In the genomic region with DNA sequence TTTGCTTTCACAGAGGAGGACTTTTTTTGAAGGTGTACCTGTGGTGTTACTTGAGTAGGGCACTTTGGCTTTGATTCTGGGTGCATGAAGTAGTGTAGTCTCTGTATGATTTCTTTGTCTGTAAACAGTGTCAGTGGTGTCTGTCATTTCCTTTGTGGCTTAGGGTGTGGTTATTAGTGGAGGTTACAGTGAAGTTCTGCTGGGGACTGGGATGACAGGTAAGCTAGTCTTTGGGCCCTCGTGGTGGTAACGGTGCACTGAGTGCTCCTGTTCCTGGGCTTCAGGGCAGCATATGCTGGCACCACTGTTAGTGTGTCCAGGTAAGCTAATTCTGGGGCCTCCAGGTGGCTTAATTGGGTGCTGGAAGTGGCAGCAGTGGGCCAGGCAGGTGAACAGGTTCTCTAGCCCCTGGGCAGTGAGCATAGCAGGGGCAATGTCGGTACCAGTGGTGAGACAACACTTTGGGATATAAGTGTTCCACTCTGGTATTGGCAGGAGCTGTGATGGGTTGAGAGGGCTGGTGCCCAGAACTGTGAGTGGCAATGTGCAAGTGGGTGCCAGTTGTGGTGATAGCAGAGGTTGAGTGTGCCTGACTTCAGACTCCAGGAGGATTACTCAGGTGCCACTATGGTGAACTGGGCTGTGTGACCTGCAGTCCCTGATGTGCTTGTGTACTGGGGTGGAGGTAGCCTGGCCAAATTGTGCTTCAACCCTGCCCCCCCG, we compare ENCODE assay signal across 16 cellular contexts. TPM values are rescaled to one million over a fixed set of nuclear protein-coding genes. Genes with fewer than 3 reads are reported as not detected.
DNase-seq lines count a peak whose midpoint lies in the region; ATAC-seq and TF ChIP-seq lines count a peak whose summit lies in the region.
"Had no signal": no experiment of that assay in that cellular context is flagged by ENCODE, and none has a peak within 500 bp of the region (broad histone marks: within the 10 kb centered on the region; RNA-seq: fewer than 3 reads in every experiment).

No MANE protein-coding gene starts in this region.

- H3K27me3 ChIP-seq in PC-3 (ENCODE audit: low read length): no peaks in the 10 kb centered on the region

- H3K27ac Mint-ChIP-seq in activated CD4-positive, alpha-beta T cell treated with anti-CD3 and anti-CD28 coated beads for 36 hours: peak overlapping the region; percentile 72
- no peak overlapping the region for H3K27ac Mint-ChIP-seq in activated T-helper 1 cell treated with anti-CD3 and anti-CD28 coated beads, Interleukin-12 subunit alpha, Interleukin-12 subunit beta, Interleukin-2, Interleukin-4 antibody, amounts not matched to agents 30 ng/mL and 10 ng/mL and 1 ng/mL, durations not matched to agents 14 hours and 24 hours and 36 hours
- peak overlapping the region in 2 of 6 donors; percentile 15 to 82 for H3K27ac Mint-ChIP-seq in naive B cell
- no peak overlapping the region for H3K27ac Mint-ChIP-seq in mesothelial cell of epicardium
- H3K27ac Mint-ChIP-seq: type B pancreatic cell had no signal

- H3K4me3 Mint-ChIP-seq in activated CD4-positive, alpha-beta T cell treated with anti-CD3 and anti-CD28 coated beads for 36 hours: peak overlapping the region; percentile 43
- peak overlapping the region; percentile 20 for H3K4me3 Mint-ChIP-seq in activated T-helper 1 cell treated with anti-CD3 and anti-CD28 coated beads, Interleukin-12 subunit alpha, Interleukin-12 subunit beta, Interleukin-2, Interleukin-4 antibody, amounts not matched to agents 30 ng/mL and 10 ng/mL and 1 ng/mL, durations not matched to agents 14 hours and 24 hours and 36 hours
- H3K4me3 Mint-ChIP-seq in naive B cell: peak overlapping the region in 5 of 8 donors; percentile 40 to 56 (median 49)
- H3K4me3 Mint-ChIP-seq in mesothelial cell of epicardium: no peak overlapping the region
- H3K4me3 Mint-ChIP-seq: type B pancreatic cell had no signal

- H3K4me1 ChIP-seq in PC-3 (ENCODE audit: insufficient read depth, low read length): peaks cover 46% of the 10 kb centered on the region
- H3K4me1 ChIP-seq: lower lobe of right lung had no signal

- POLR2A ChIA-PET in activated CD4-positive, alpha-beta T cell treated with anti-CD3 and anti-CD28 coated beads for 36 hours (lab: Charles Lee): no interaction called here
- POLR2A ChIA-PET in PC-3 (lab: Charles Lee; ENCODE audit: unreplicated experiment): interaction anchor here (0.6 kb wide), 1 partner anchor 17 kb away, joined by 3 read pairs; no protein-coding TSS in a partner anchor

- no peak overlapping the region for H2AFZ ChIP-seq in PC-3 (ENCODE audit: low read length)

- H4K20me1 ChIP-seq in PC-3 (ENCODE audit: low read length): no peaks in the 10 kb centered on the region

- no peak overlapping the region for H3K4me3 ChIP-seq in PC-3 (ENCODE audit: low read length)
- H3K4me3 ChIP-seq: lower lobe of right lung, smooth muscle cell had no signal

- peak overlapping the region; percentile 47 for H3K27ac ChIP-seq in PC-3 (ENCODE audit: low read length)
- H3K27ac ChIP-seq: lower lobe of right lung had no signal

- no TSS peak for BruUV-seq in PC-3 (replicated peaks; lab: Mats Ljungman, UMichigan)

- H3K9ac ChIP-seq in PC-3 (ENCODE audit: low read length): no peak overlapping the region

- no peaks in the 10 kb centered on the region for H3K9me3 ChIP-seq in PC-3 (ENCODE audit: low read length)
- H3K9me3 ChIP-seq: lower lobe of right lung had no signal

- peaks cover 66% of the 10 kb centered on the region for H3K4me1 Mint-ChIP-seq in activated CD4-positive, alpha-beta T cell treated with anti-CD3 and anti-CD28 coated beads for 36 hours
- H3K4me1 Mint-ChIP-seq in activated T-helper 1 cell treated with anti-CD3 and anti-CD28 coated beads, Interleukin-12 subunit alpha, Interleukin-12 subunit beta, Interleukin-2, Interleukin-4 antibody, amounts not matched to agents 30 ng/mL and 10 ng/mL and 1 ng/mL, durations not matched to agents 14 hours and 24 hours and 36 hours (ENCODE audit: low read depth): peaks cover 34% of the 10 kb centered on the region
- H3K4me1 Mint-ChIP-seq in naive B cell: peaks cover 0 to 8% (median 7%) of the 10 kb centered on the region in 3 donors
- H3K4me1 Mint-ChIP-seq in mesothelial cell of epicardium: no peaks in the 10 kb centered on the region

- peak overlapping the region; percentile 33 for H3K4me2 ChIP-seq in PC-3 (ENCODE audit: low read length)
- H3K4me2 ChIP-seq: smooth muscle cell had no signal

- H3K27me3 Mint-ChIP-seq in activated CD4-positive, alpha-beta T cell treated with anti-CD3 and anti-CD28 coated beads for 36 hours: no peaks in the 10 kb centered on the region
- H3K27me3 Mint-ChIP-seq in activated T-helper 1 cell treated with anti-CD3 and anti-CD28 coated beads, Interleukin-12 subunit alpha, Interleukin-12 subunit beta, Interleukin-2, Interleukin-4 antibody, amounts not matched to agents 30 ng/mL and 10 ng/mL and 1 ng/mL, durations not matched to agents 14 hours and 24 hours and 36 hours (ENCODE audit: insufficient read depth): peaks cover 3% of the 10 kb centered on the region
- peaks cover 0 to 26% (median 4%) of the 10 kb centered on the region in 3 donors for H3K27me3 Mint-ChIP-seq in naive B cell
- no peaks in the 10 kb centered on the region for H3K27me3 Mint-ChIP-seq in mesothelial cell of epicardium (ENCODE audit: low read depth)
- H3K27me3 Mint-ChIP-seq: type B pancreatic cell had no signal

- CTCF ChIA-PET in activated CD4-positive, alpha-beta T cell treated with anti-CD3 and anti-CD28 coated beads for 36 hours (lab: Charles Lee): interaction anchor here (0.7 to 1.2 kb wide), 2 partner anchors 15 to 52 kb away, joined by 3 to 4 read pairs; no protein-coding TSS in a partner anchor
- CTCF ChIA-PET in PC-3 (lab: Charles Lee): no interaction called here

- peak; percentile 73 for ATAC-seq in activated CD4-positive, alpha-beta T cell treated with anti-CD3 and anti-CD28 coated beads for 36 hours
- ATAC-seq in PC-3 (peak; percentile 85), naive B cell (ENCODE audit: low read depth in 2 of 2) (peak; percentile 44 to 62), HG03521 (IDR thresholded peaks at IDR 0.05; ENCODE audit: unreplicated experiment) (no peak)
- ATAC-seq: lower lobe of right lung had no signal

- H3K9me2 ChIP-seq in PC-3 (replicated peaks; ENCODE audit: low read length): no peaks in the 10 kb centered on the region

- TF ChIP-seq CTCF in PC-3 (conservative IDR thresholded peaks at IDR 0.05; ENCODE audit: low read depth, low read length): no peak
- no peak for TF ChIP-seq CTCF in mesothelial cell of epicardium (IDR thresholded peaks at IDR 0.05; ENCODE audit: unreplicated experiment)

- H3K79me2 ChIP-seq in PC-3 (ENCODE audit: low read length): no peaks in the 10 kb centered on the region

- H3K36me3 Mint-ChIP-seq in activated CD4-positive, alpha-beta T cell treated with anti-CD3 and anti-CD28 coated beads for 36 hours (ENCODE audit: low read depth): no peaks in the 10 kb centered on the region
- peaks cover 2% of the 10 kb centered on the region for H3K36me3 Mint-ChIP-seq in activated T-helper 1 cell treated with anti-CD3 and anti-CD28 coated beads, Interleukin-12 subunit alpha, Interleukin-12 subunit beta, Interleukin-2, Interleukin-4 antibody, amounts not matched to agents 30 ng/mL and 10 ng/mL and 1 ng/mL, durations not matched to agents 14 hours and 24 hours and 36 hours (ENCODE audit: low read depth)
- no peaks in the 10 kb centered on the region for H3K36me3 Mint-ChIP-seq in naive B cell
- H3K36me3 Mint-ChIP-seq in mesothelial cell of epicardium: no peaks in the 10 kb centered on the region
- H3K36me3 Mint-ChIP-seq: type B pancreatic cell had no signal

- H3K36me3 ChIP-seq in PC-3 (ENCODE audit: low read depth, low read length): no peaks in the 10 kb centered on the region
- H3K36me3 ChIP-seq: lower lobe of right lung had no signal

- peaks cover 6% of the 10 kb centered on the region for H3K9me3 Mint-ChIP-seq in activated CD4-positive, alpha-beta T cell treated with anti-CD3 and anti-CD28 coated beads for 36 hours (ENCODE audit: low read depth)
- H3K9me3 Mint-ChIP-seq in activated T-helper 1 cell treated with anti-CD3 and anti-CD28 coated beads, Interleukin-12 subunit alpha, Interleukin-12 subunit beta, Interleukin-2, Interleukin-4 antibody, amounts not matched to agents 30 ng/mL and 10 ng/mL and 1 ng/mL, durations not matched to agents 14 hours and 24 hours and 36 hours: no peaks in the 10 kb centered on the region
- H3K9me3 Mint-ChIP-seq in naive B cell (peaks cover 0 to 9% (median 7%) of the 10 kb centered on the region in 7 donors), mesothelial cell of epicardium (peaks cover 21% of the 10 kb centered on the region)
- H3K9me3 Mint-ChIP-seq: type B pancreatic cell had no signal

- no peaks in the 10 kb centered on the region for H3F3A ChIP-seq in PC-3 (ENCODE audit: low read length, unreplicated experiment)

- peak; percentile 34 for DNase-seq in activated CD4-positive, alpha-beta T cell treated with anti-CD3 and anti-CD28 coated beads for 36 hours
- no peak for DNase-seq in activated CD4-positive, alpha-beta T cell treated with anti-CD3 and anti-CD28 coated beads, Interleukin-2, amount 50 U/mL, for 4 hours
- DNase-seq in PC-3 (peak; percentile 63), naive B cell (no peak), ecto neural progenitor cell (ENCODE audit: low spot score) (no peak), mesothelial cell of epicardium (ENCODE audit: low spot score in 2 of 2, unreplicated experiment in 2 of 2) (no peak)
- DNase-seq in activated T-helper 1 cell treated with anti-CD3 and anti-CD28 coated beads, Interleukin-12 subunit alpha, Interleukin-12 subunit beta, Interleukin-2, Interleukin-4 antibody, amounts not matched to agents 30 ng/mL and 10 ng/mL and 1 ng/mL, durations not matched to agents 14 hours and 24 hours and 36 hours (ENCODE audit: low spot score): peak; percentile 18
- DNase-seq: hypothalamus, IMR-90, lower lobe of right lung, NCI-H1436, RPMI8226 had no signal

- intact Hi-C loops in activated CD4-positive, alpha-beta T cell treated with anti-CD3 and anti-CD28 coated beads for 36 hours (cut with DNase I, micrococcal nuclease): no loop called here
- intact Hi-C loops in PC-3 (cut with micrococcal nuclease): no loop called here
- intact Hi-C loops in activated T-helper 1 cell treated with anti-CD3 and anti-CD28 coated beads, Interleukin-12 subunit alpha, Interleukin-12 subunit beta, Interleukin-2, Interleukin-4 antibody, amounts not matched to agents 30 ng/mL and 10 ng/mL and 1 ng/mL, durations not matched to agents 14 hours and 24 hours and 36 hours (cut with micrococcal nuclease): no loop called here

RNA-seq across cellular contexts. Expression of gene VSIG1, which starts 26.0 kb away (rescaled TPM):
- total RNA-seq in activated CD4-positive, alpha-beta T cell treated with anti-CD3 and anti-CD28 coated beads for 36 hours: 1 to 10 TPM in 1 of 2 experiments, under 1 TPM in 1; 0.75 to 2.1 TPM
- total RNA-seq in PC-3 (2014; rRNA removed) (0.84 and 4.8 TPM in 2 replicates), mesothelial cell of epicardium (0.23 to 0.54 TPM (median 0.24 TPM) in 3 replicates)
- total RNA-seq in activated T-helper 1 cell treated with anti-CD3 and anti-CD28 coated beads, Interleukin-12 subunit alpha, Interleukin-12 subunit beta, Interleukin-2, Interleukin-4 antibody, amounts not matched to agents 30 ng/mL and 10 ng/mL and 1 ng/mL, durations not matched to agents 14 hours and 24 hours and 36 hours: 0.73 TPM in 1 of 2 replicates, not detected in the other
- polyA plus RNA-seq in naive B cell (ENCODE audit: low read depth in 6 of 6): under 1 TPM in 5 of 6 donors, not detected in 1; 0.09 to 0.80 (median 0.38) TPM
- total RNA-seq: IMR-90, NCI-H460 had no signal
- polyA plus RNA-seq: IMR-90, smooth muscle cell had no signal

RNA-seq across cellular contexts. Expression of gene TEX13B, which starts 36.6 kb away (rescaled TPM):
- total RNA-seq in activated CD4-positive, alpha-beta T cell treated with anti-CD3 and anti-CD28 coated beads for 36 hours: not detected
- not detected in 2 replicates for total RNA-seq in PC-3 (2014; rRNA removed)
- total RNA-seq in activated T-helper 1 cell treated with anti-CD3 and anti-CD28 coated beads, Interleukin-12 subunit alpha, Interleukin-12 subunit beta, Interleukin-2, Interleukin-4 antibody, amounts not matched to agents 30 ng/mL and 10 ng/mL and 1 ng/mL, durations not matched to agents 14 hours and 24 hours and 36 hours: not detected in 2 replicates
- polyA plus RNA-seq in naive B cell (ENCODE audit: low read depth in 6 of 6): not detected
- not detected in 3 replicates for total RNA-seq in mesothelial cell of epicardium
- total RNA-seq: IMR-90, lower lobe of right lung, NCI-H460, smooth muscle cell had no signal
- polyA plus RNA-seq: IMR-90, smooth muscle cell had no signal

Comparison
In these comparisons a context has a peak if more than half of its experiments do, and no peak if none do; other contexts are left out.
1. DNase-seq: peak in activated CD4-positive, alpha-beta T cell treated with anti-CD3 and anti-CD28 coated beads for 36 hours (single experiment), PC-3 (single experiment) and activated T-helper 1 cell treated with anti-CD3 and anti-CD28 coated beads, Interleukin-12 subunit alpha, Interleukin-12 subunit beta, Interleukin-2, Interleukin-4 antibody, amounts not matched to agents 30 ng/mL and 10 ng/mL and 1 ng/mL, durations not matched to agents 14 hours and 24 hours and 36 hours (single experiment); none in activated CD4-positive, alpha-beta T cell treated with anti-CD3 and anti-CD28 coated beads, Interleukin-2, amount 50 U/mL, for 4 hours (0 of 2), naive B cell (single experiment), ecto neural progenitor cell (single experiment) and mesothelial cell of epicardium (0 of 2).